ENCODE assay signal across 19 cellular contexts in the genomic region with DNA sequence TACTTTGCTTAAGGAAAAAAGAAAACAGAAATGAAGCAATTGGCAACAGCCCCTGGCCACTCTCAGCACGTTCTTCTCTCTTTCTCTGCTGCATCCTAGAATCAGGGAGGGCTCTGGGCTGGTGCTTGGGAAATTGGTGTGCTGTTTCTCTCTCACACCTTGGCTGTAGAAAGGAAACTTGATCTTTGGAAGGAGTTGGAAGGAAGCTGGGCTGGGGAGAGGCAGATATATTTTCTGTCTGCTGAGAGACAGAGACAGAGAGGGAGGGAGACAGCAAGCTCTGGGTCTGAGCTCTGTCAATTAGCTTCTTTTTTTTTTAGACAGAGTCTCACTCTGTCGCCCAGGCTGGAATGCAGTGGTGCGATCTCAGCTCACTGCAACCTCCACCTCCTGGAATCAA. TPM values are rescaled to one million over a fixed set of nuclear protein-coding genes. Genes with fewer than 3 reads are reported as not detected.
"Had no signal": no experiment of that assay in that cellular context is flagged by ENCODE, and none has a peak within 500 bp of the region (broad histone marks: within the 10 kb centered on the region; RNA-seq: fewer than 3 reads in every experiment).

No MANE protein-coding gene starts in this region.

- H2AFZ ChIP-seq: parathyroid adenoma had no signal

- H3K9me3 ChIP-seq: stomach, suprapubic skin, transverse colon had no signal

- H3K36me3 Mint-ChIP-seq: activated CD4-positive, alpha-beta memory T cell treated with anti-CD3 and anti-CD28 coated beads for 36 hours; activated naive CD4-positive, alpha-beta T cell treated with anti-CD3 and anti-CD28 coated beads, Interleukin-2, amount 10 ng/mL, durations not matched to agents 7 days and 5 days; memory B cell; stimulated activated memory B cell treated with anti-CD40 and anti-IgM and Interleukin-4, amounts not matched to agents 10 μg/mL and 1 μg/mL and 100 μg/mL, for 72 hours had no signal

- DNase-seq: activated CD4-positive, alpha-beta memory T cell treated with anti-CD3 and anti-CD28 coated beads for 36 hours; activated CD4-positive, alpha-beta T cell treated with anti-CD3 and anti-CD28 coated beads for 48 hours; activated effector memory CD4-positive, alpha-beta T cell treated with Interleukin-2 at 50 U/mL for 16 hours; activated naive CD4-positive, alpha-beta T cell treated with anti-CD3 and anti-CD28 coated beads, Interleukin-2, amount 10 ng/mL, durations not matched to agents 7 days and 5 days; activated T-cell treated with anti-CD3 and anti-CD28 coated beads, Interleukin-2, amount 50 U/mL, for 72 hours; foreskin fibroblast; small intestine; stimulated activated CD4-positive, alpha-beta T cell treated with anti-CD3 and anti-CD28 coated beads, Interleukin-15, amount 100 ng/mL, for 24 hours; stomach; transverse colon had no signal

- H3K4me1 ChIP-seq: parathyroid adenoma, transverse colon had no signal

- H3K27ac Mint-ChIP-seq: activated CD4-positive, alpha-beta memory T cell treated with anti-CD3 and anti-CD28 coated beads for 36 hours; activated naive CD4-positive, alpha-beta T cell treated with anti-CD3 and anti-CD28 coated beads, Interleukin-2, amount 10 ng/mL, durations not matched to agents 7 days and 5 days; activated T-cell treated with anti-CD3 and anti-CD28 coated beads, Interleukin-2, amount 50 U/mL, for 72 hours; memory B cell; stimulated activated memory B cell treated with anti-CD40 and anti-IgM and Interleukin-4, amounts not matched to agents 10 μg/mL and 1 μg/mL and 100 μg/mL, for 72 hours; T-helper 1 cell treated with Interleukin-12 subunit alpha and Interleukin-12 subunit beta and Interleukin-4 antibody, amounts not matched to agents 30 μg/mL and 1 μg/mL, for 36 hours had no signal

- H3K4me3 ChIP-seq: stomach, suprapubic skin, transverse colon had no signal

- H3K4me3 Mint-ChIP-seq: activated CD4-positive, alpha-beta memory T cell treated with anti-CD3 and anti-CD28 coated beads for 36 hours; activated naive CD4-positive, alpha-beta T cell treated with anti-CD3 and anti-CD28 coated beads, Interleukin-2, amount 10 ng/mL, durations not matched to agents 7 days and 5 days; activated T-cell treated with anti-CD3 and anti-CD28 coated beads, Interleukin-2, amount 50 U/mL, for 72 hours; memory B cell; stimulated activated memory B cell treated with anti-CD40 and anti-IgM and Interleukin-4, amounts not matched to agents 10 μg/mL and 1 μg/mL and 100 μg/mL, for 72 hours; T-helper 1 cell treated with Interleukin-12 subunit alpha and Interleukin-12 subunit beta and Interleukin-4 antibody, amounts not matched to agents 30 μg/mL and 1 μg/mL, for 36 hours had no signal

- H3K27ac ChIP-seq: parathyroid adenoma, stomach, suprapubic skin, transverse colon had no signal

- H3K4me1 Mint-ChIP-seq: activated naive CD4-positive, alpha-beta T cell treated with anti-CD3 and anti-CD28 coated beads, Interleukin-2, amount 10 ng/mL, durations not matched to agents 7 days and 5 days; memory B cell; stimulated activated memory B cell treated with anti-CD40 and anti-IgM and Interleukin-4, amounts not matched to agents 10 μg/mL and 1 μg/mL and 100 μg/mL, for 72 hours had no signal

- H3K79me2 ChIP-seq: parathyroid adenoma had no signal

- H3K9me3 Mint-ChIP-seq: activated CD4-positive, alpha-beta memory T cell treated with anti-CD3 and anti-CD28 coated beads for 36 hours; activated naive CD4-positive, alpha-beta T cell treated with anti-CD3 and anti-CD28 coated beads, Interleukin-2, amount 10 ng/mL, durations not matched to agents 7 days and 5 days; activated T-cell treated with anti-CD3 and anti-CD28 coated beads, Interleukin-2, amount 50 U/mL, for 72 hours; memory B cell; nephron; T-helper 1 cell treated with Interleukin-12 subunit alpha and Interleukin-12 subunit beta and Interleukin-4 antibody, amounts not matched to agents 30 μg/mL and 1 μg/mL, for 36 hours had no signal

- ATAC-seq: activated T-cell treated with anti-CD3 and anti-CD28 coated beads, Interleukin-2, amount 50 U/mL, for 72 hours; stimulated activated memory B cell treated with anti-CD40 and anti-IgM and Interleukin-4, amounts not matched to agents 10 μg/mL and 1 μg/mL and 100 μg/mL, for 72 hours had no signal

- H3K36me3 ChIP-seq: stomach, suprapubic skin, transverse colon had no signal

RNA-seq across cellular contexts. Expression of gene NOS1, which starts 27.3 kb away (rescaled TPM):
- total RNA-seq: activated CD4-positive, alpha-beta memory T cell treated with anti-CD3 and anti-CD28 coated beads for 36 hours; activated T-cell treated with anti-CD3 and anti-CD28 coated beads, Interleukin-2, amount 50 U/mL, for 72 hours; mononuclear cell; myocyte had no signal
- polyA plus RNA-seq: fibroblast of lung had no signal
